ENCODE assay signal across 1 cellular context in genomic region chr6:116392158-116393032, GRCh38.
TF ChIP-seq lines count a peak whose summit lies in the region.

No MANE protein-coding gene starts in this region.

TF ChIP-seq in K562, 482 proteins besides CTCF, POLR2A, EP300 and RAD21 (continued from another document):
- no peak for TF ChIP-seq NKRF (IDR thresholded peaks at IDR 0.05; ENCODE audit: borderline replicate concordance)
- no peak for TF ChIP-seq CEBPG (CRISPR knock-in tag; IDR thresholded peaks at IDR 0.05)
- TF ChIP-seq CEBPG (tag; conservative IDR thresholded peaks at IDR 0.05 in 1 of 2, IDR thresholded peaks at IDR 0.05 in 1 of 2), result 0 out of 4 replicates have a peak, but pooled peaks of 1 of the 2 experiments have one; percentile 41
- TF ChIP-seq SMC3 (conservative IDR thresholded peaks at IDR 0.05; ENCODE audit: insufficient read depth, low read depth, low read length), result no peak
- no peak for TF ChIP-seq PATZ1 (CRISPR knock-in tag; IDR thresholded peaks at IDR 0.05; ENCODE audit: borderline replicate concordance)
